ENCODE assay signal across 24 cellular contexts in the genomic region with DNA sequence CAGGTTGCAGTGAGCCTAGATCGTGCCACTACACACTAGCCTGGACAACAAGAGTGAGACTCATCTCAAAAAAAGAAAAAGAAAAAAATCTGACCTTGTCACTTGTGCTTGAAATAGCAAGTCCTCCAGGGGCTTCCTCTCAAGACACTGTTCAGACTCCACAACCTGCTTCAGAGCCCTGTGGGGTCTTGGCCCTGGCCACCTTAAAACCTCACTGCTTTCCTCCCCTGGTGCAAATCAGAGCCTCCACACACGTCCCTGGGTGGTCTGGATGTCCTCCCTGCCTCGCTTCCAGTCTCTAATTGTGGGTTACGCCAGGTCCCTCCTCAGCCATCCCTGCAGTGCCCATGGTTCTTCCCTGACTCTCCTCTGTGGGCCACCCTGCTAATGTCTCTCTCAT. TPM values are rescaled to one million over a fixed set of nuclear protein-coding genes. Genes with fewer than 3 reads are reported as not detected.
DNase-seq lines count a peak whose midpoint lies in the region; ATAC-seq and TF ChIP-seq lines count a peak whose summit lies in the region.
"Had no signal": no experiment of that assay in that cellular context is flagged by ENCODE, and none has a peak within 500 bp of the region (broad histone marks: within the 10 kb centered on the region; RNA-seq: fewer than 3 reads in every experiment).

No MANE protein-coding gene starts in this region.

- POLR2A ChIA-PET in activated CD4-positive, alpha-beta T cell treated with anti-CD3 and anti-CD28 coated beads, Interleukin-2, amount 10 ng/mL, durations not matched to agents 7 days and 5 days (lab: Charles Lee), result no interaction called here

- H3K79me2 ChIP-seq in GM23338 (replicated peaks; ENCODE audit: insufficient read depth), result no peaks in the 10 kb centered on the region
- H3K79me2 ChIP-seq: parathyroid adenoma had no signal

- H3K4me3 Mint-ChIP-seq in activated naive CD4-positive, alpha-beta T cell treated with anti-CD3 and anti-CD28 coated beads, Interleukin-2, amount 50 U/mL, for 24 hours, result no peak overlapping the region
- H3K4me3 Mint-ChIP-seq in activated naive CD4-positive, alpha-beta T cell treated with anti-CD3 and anti-CD28 coated beads for 36 hours, result no peak overlapping the region
- H3K4me3 Mint-ChIP-seq in T-helper 17 cell (no peak overlapping the region), glutamatergic neuron (ENCODE audit: unreplicated experiment) (peak overlapping the region; percentile 64), GM23338 (no peak overlapping the region; the same call in 2 of the 3 replicates)
- H3K4me3 Mint-ChIP-seq in stimulated activated effector memory CD8-positive, alpha-beta T cell treated with anti-CD3 and anti-CD28 coated beads, Interleukin-12 subunit alpha, Interleukin-12 subunit beta, amount 100 ng/mL, for 72 hours, result no peak overlapping the region
- no peak overlapping the region for H3K4me3 Mint-ChIP-seq in activated CD4-positive, alpha-beta T cell treated with anti-CD3 and anti-CD28 coated beads, Interleukin-2, amount 10 ng/mL, durations not matched to agents 7 days and 5 days
- H3K4me3 Mint-ChIP-seq: activated CD4-positive, alpha-beta T cell treated with anti-CD3 and anti-CD28 coated beads for 36 hours had no signal

- no peaks in the 10 kb centered on the region; the same call in 1 of the 2 replicates for H4K20me1 ChIP-seq in GM23338 (replicated peaks; ENCODE audit: insufficient read depth)

- DNase-seq in activated naive CD4-positive, alpha-beta T cell treated with anti-CD3 and anti-CD28 coated beads for 36 hours, result no peak
- DNase-seq in T-helper 17 cell, result no peak
- DNase-seq in glutamatergic neuron, result no peak
- no peak for DNase-seq in stimulated activated effector memory CD8-positive, alpha-beta T cell treated with anti-CD3 and anti-CD28 coated beads, Interleukin-12 subunit alpha, Interleukin-12 subunit beta, amount 100 ng/mL, for 72 hours (ENCODE audit: low spot score in 2 of 2)
- no peak for DNase-seq in ascending aorta (ENCODE audit: low spot score in 2 of 2)
- DNase-seq in GM23338 (ENCODE audit: low spot score), result no peak
- no peak for DNase-seq in activated CD4-positive, alpha-beta T cell treated with anti-CD3 and anti-CD28 coated beads, Interleukin-2, amount 10 ng/mL, durations not matched to agents 7 days and 5 days
- DNase-seq: activated CD4-positive, alpha-beta T cell treated with anti-CD3 and anti-CD28 coated beads for 36 hours; activated effector memory CD4-positive, alpha-beta T cell treated with anti-CD3 and anti-CD28 coated beads, Interleukin-2, amount 50 U/mL, for 16 hours; aorta; C1 segment of cervical spinal cord; central memory CD4-positive, alpha-beta T cell; IMR-90; left cardiac atrium; mesenchymal stem cell; NCI-H1105; NCI-H1930; NCI-H526; SIG-M5 had no signal

- CTCF ChIA-PET in activated naive CD4-positive, alpha-beta T cell treated with anti-CD3 and anti-CD28 coated beads for 36 hours (lab: Charles Lee), result no interaction called here
- CTCF ChIA-PET in activated CD4-positive, alpha-beta T cell treated with anti-CD3 and anti-CD28 coated beads, Interleukin-2, amount 10 ng/mL, durations not matched to agents 7 days and 5 days (lab: Charles Lee), result no interaction called here

- H3K27me3 ChIP-seq in ascending aorta (peaks cover 15% of the 10 kb centered on the region), GM23338 (ENCODE audit: insufficient read depth) (peaks cover 37% of the 10 kb centered on the region)

- no peaks in the 10 kb centered on the region for H3K9me3 ChIP-seq in T-helper 17 cell (ENCODE audit: control insufficient read depth, low read length, poor library complexity, severe bottlenecking)
- no peaks in the 10 kb centered on the region for H3K9me3 ChIP-seq in ascending aorta
- H3K9me3 ChIP-seq: right atrium auricular region, thoracic aorta had no signal

- peaks cover 13% of the 10 kb centered on the region for H3K4me1 Mint-ChIP-seq in activated naive CD4-positive, alpha-beta T cell treated with anti-CD3 and anti-CD28 coated beads, Interleukin-2, amount 50 U/mL, for 24 hours
- H3K4me1 Mint-ChIP-seq in activated naive CD4-positive, alpha-beta T cell treated with anti-CD3 and anti-CD28 coated beads for 36 hours (ENCODE audit: low read depth), result peaks cover 18% of the 10 kb centered on the region
- H3K4me1 Mint-ChIP-seq in T-helper 17 cell, result peaks cover 18% of the 10 kb centered on the region
- peaks cover 2% of the 10 kb centered on the region for H3K4me1 Mint-ChIP-seq in glutamatergic neuron (ENCODE audit: low read depth, unreplicated experiment)
- peaks cover 33% of the 10 kb centered on the region for H3K4me1 Mint-ChIP-seq in stimulated activated effector memory CD8-positive, alpha-beta T cell treated with anti-CD3 and anti-CD28 coated beads, Interleukin-12 subunit alpha, Interleukin-12 subunit beta, amount 100 ng/mL, for 72 hours
- peaks cover 8% of the 10 kb centered on the region for H3K4me1 Mint-ChIP-seq in GM23338
- H3K4me1 Mint-ChIP-seq in activated CD4-positive, alpha-beta T cell treated with anti-CD3 and anti-CD28 coated beads, Interleukin-2, amount 10 ng/mL, durations not matched to agents 7 days and 5 days, result peaks cover 20% of the 10 kb centered on the region

- no peak for TF ChIP-seq CTCF in glutamatergic neuron (IDR thresholded peaks at IDR 0.05; ENCODE audit: partially characterized antibody, unreplicated experiment)
- TF ChIP-seq CTCF in ascending aorta (IDR thresholded peaks at IDR 0.05), result no peak
- TF ChIP-seq CTCF in GM23338 (conservative IDR thresholded peaks at IDR 0.05; ENCODE audit: low read depth in 2 of 2), result no peak

- intact Hi-C loops in activated naive CD4-positive, alpha-beta T cell treated with anti-CD3 and anti-CD28 coated beads for 36 hours (cut with micrococcal nuclease), result no loop called here
- intact Hi-C loops in ascending aorta (cut with DNase I), result no loop called here

- H3K4me2 ChIP-seq in GM23338, result no peak overlapping the region

- ATAC-seq in T-helper 17 cell (no peak), GM23338 (no peak)
- ATAC-seq in stimulated activated effector memory CD8-positive, alpha-beta T cell treated with anti-CD3 and anti-CD28 coated beads, Interleukin-12 subunit alpha, Interleukin-12 subunit beta, amount 100 ng/mL, for 72 hours, result no peak
- ATAC-seq: activated CD4-positive, alpha-beta T cell treated with anti-CD3 and anti-CD28 coated beads for 36 hours; left cardiac atrium; Panc1 had no signal

- H3F3A ChIP-seq in GM23338 (replicated peaks; ENCODE audit: low read depth), result peaks cover 5% of the 10 kb centered on the region; the same call in 1 of the 2 replicates

- peaks cover 14% of the 10 kb centered on the region for H3K36me3 Mint-ChIP-seq in activated naive CD4-positive, alpha-beta T cell treated with anti-CD3 and anti-CD28 coated beads, Interleukin-2, amount 50 U/mL, for 24 hours
- peaks cover 22% of the 10 kb centered on the region for H3K36me3 Mint-ChIP-seq in activated naive CD4-positive, alpha-beta T cell treated with anti-CD3 and anti-CD28 coated beads for 36 hours (ENCODE audit: low read depth)
- peaks cover 10% of the 10 kb centered on the region for H3K36me3 Mint-ChIP-seq in T-helper 17 cell (ENCODE audit: low read depth)
- H3K36me3 Mint-ChIP-seq in glutamatergic neuron (ENCODE audit: unreplicated experiment), result peaks cover 10% of the 10 kb centered on the region
- peaks cover 78% of the 10 kb centered on the region for H3K36me3 Mint-ChIP-seq in stimulated activated effector memory CD8-positive, alpha-beta T cell treated with anti-CD3 and anti-CD28 coated beads, Interleukin-12 subunit alpha, Interleukin-12 subunit beta, amount 100 ng/mL, for 72 hours
- peaks cover 9% of the 10 kb centered on the region; the same call in 1 of the 3 replicates for H3K36me3 Mint-ChIP-seq in GM23338 (ENCODE audit: low read depth)
- H3K36me3 Mint-ChIP-seq in activated CD4-positive, alpha-beta T cell treated with anti-CD3 and anti-CD28 coated beads, Interleukin-2, amount 10 ng/mL, durations not matched to agents 7 days and 5 days (ENCODE audit: low read depth), result peaks cover 42% of the 10 kb centered on the region

- H3K4me3 ChIP-seq in ascending aorta, result no peak overlapping the region
- H3K4me3 ChIP-seq in GM23338, result no peak overlapping the region
- H3K4me3 ChIP-seq: right atrium auricular region, thoracic aorta had no signal

- H3K27ac ChIP-seq in ascending aorta (no peak overlapping the region), GM23338 (ENCODE audit: low read depth) (no peak overlapping the region)
- H3K27ac ChIP-seq: parathyroid adenoma, right atrium auricular region, thoracic aorta had no signal

- no peaks in the 10 kb centered on the region for H3K9me2 ChIP-seq in GM23338 (ENCODE audit: insufficient read depth)

- H3K36me3 ChIP-seq in ascending aorta, result peaks cover 0 to 16% of the 10 kb centered on the region in 2 donors
- H3K36me3 ChIP-seq in GM23338 (ENCODE audit: insufficient read depth), result no peaks in the 10 kb centered on the region
- H3K36me3 ChIP-seq: right atrium auricular region had no signal

- H3K27ac Mint-ChIP-seq in activated naive CD4-positive, alpha-beta T cell treated with anti-CD3 and anti-CD28 coated beads, Interleukin-2, amount 50 U/mL, for 24 hours, result peak overlapping the region; percentile 55
- H3K27ac Mint-ChIP-seq in activated naive CD4-positive, alpha-beta T cell treated with anti-CD3 and anti-CD28 coated beads for 36 hours, result no peak overlapping the region
- H3K27ac Mint-ChIP-seq in T-helper 17 cell, result peak overlapping the region; percentile 49
- H3K27ac Mint-ChIP-seq in glutamatergic neuron (ENCODE audit: unreplicated experiment), result no peak overlapping the region
- H3K27ac Mint-ChIP-seq in stimulated activated effector memory CD8-positive, alpha-beta T cell treated with anti-CD3 and anti-CD28 coated beads, Interleukin-12 subunit alpha, Interleukin-12 subunit beta, amount 100 ng/mL, for 72 hours, result peak overlapping the region; percentile 33
- H3K27ac Mint-ChIP-seq in GM23338, result no peak overlapping the region
- no peak overlapping the region for H3K27ac Mint-ChIP-seq in activated CD4-positive, alpha-beta T cell treated with anti-CD3 and anti-CD28 coated beads, Interleukin-2, amount 10 ng/mL, durations not matched to agents 7 days and 5 days
- H3K27ac Mint-ChIP-seq: activated CD4-positive, alpha-beta T cell treated with anti-CD3 and anti-CD28 coated beads for 36 hours had no signal

- H3K27me3 Mint-ChIP-seq in activated naive CD4-positive, alpha-beta T cell treated with anti-CD3 and anti-CD28 coated beads, Interleukin-2, amount 50 U/mL, for 24 hours, result no peaks in the 10 kb centered on the region
- no peaks in the 10 kb centered on the region for H3K27me3 Mint-ChIP-seq in activated naive CD4-positive, alpha-beta T cell treated with anti-CD3 and anti-CD28 coated beads for 36 hours (ENCODE audit: low read depth)
- H3K27me3 Mint-ChIP-seq in T-helper 17 cell, result no peaks in the 10 kb centered on the region
- H3K27me3 Mint-ChIP-seq in glutamatergic neuron (ENCODE audit: unreplicated experiment), result peaks cover 23% of the 10 kb centered on the region
- H3K27me3 Mint-ChIP-seq in GM23338 (ENCODE audit: insufficient read depth, low read depth, poor library complexity), result peaks cover 52% of the 10 kb centered on the region
- H3K27me3 Mint-ChIP-seq in activated CD4-positive, alpha-beta T cell treated with anti-CD3 and anti-CD28 coated beads, Interleukin-2, amount 10 ng/mL, durations not matched to agents 7 days and 5 days, result no peaks in the 10 kb centered on the region
- H3K27me3 Mint-ChIP-seq: activated CD4-positive, alpha-beta T cell treated with anti-CD3 and anti-CD28 coated beads for 36 hours had no signal

- H3K4me1 ChIP-seq in ascending aorta, result peaks cover 11 to 18% of the 10 kb centered on the region in 2 donors
- H3K4me1 ChIP-seq in GM23338 (ENCODE audit: insufficient read depth), result no peaks in the 10 kb centered on the region; the same call in 1 of the 2 replicates
- H3K4me1 ChIP-seq: parathyroid adenoma had no signal

- no peak overlapping the region for H2AFZ ChIP-seq in GM23338
- H2AFZ ChIP-seq: parathyroid adenoma had no signal

- no peaks in the 10 kb centered on the region for H3K9me3 Mint-ChIP-seq in activated naive CD4-positive, alpha-beta T cell treated with anti-CD3 and anti-CD28 coated beads, Interleukin-2, amount 50 U/mL, for 24 hours
- no peaks in the 10 kb centered on the region for H3K9me3 Mint-ChIP-seq in activated naive CD4-positive, alpha-beta T cell treated with anti-CD3 and anti-CD28 coated beads for 36 hours
- H3K9me3 Mint-ChIP-seq in glutamatergic neuron (ENCODE audit: unreplicated experiment) (peaks cover 13% of the 10 kb centered on the region), GM23338 (no peaks in the 10 kb centered on the region)
- no peaks in the 10 kb centered on the region for H3K9me3 Mint-ChIP-seq in stimulated activated effector memory CD8-positive, alpha-beta T cell treated with anti-CD3 and anti-CD28 coated beads, Interleukin-12 subunit alpha, Interleukin-12 subunit beta, amount 100 ng/mL, for 72 hours
- no peaks in the 10 kb centered on the region for H3K9me3 Mint-ChIP-seq in activated CD4-positive, alpha-beta T cell treated with anti-CD3 and anti-CD28 coated beads, Interleukin-2, amount 10 ng/mL, durations not matched to agents 7 days and 5 days

RNA-seq across cellular contexts. Expression of gene ACD, which starts 4.7 kb away (rescaled TPM):
- total RNA-seq in activated naive CD4-positive, alpha-beta T cell treated with anti-CD3 and anti-CD28 coated beads for 36 hours, result 10 to 100 TPM; 49.2 to 54.9 TPM
- total RNA-seq in T-helper 17 cell (10 to 100 TPM; 29.5 to 38.7 TPM), glutamatergic neuron (ENCODE audit: unreplicated experiment) (33.3 TPM), ascending aorta (14.5 TPM)
- 51.7 and 56.9 TPM in 2 replicates for total RNA-seq in GM23338 (2014; rRNA removed; shearing (Covaris generic))
- 38.7 and 41.3 TPM in 2 replicates for polyA plus RNA-seq in GM23338 (2016; fragmentation: Nextera tagmentation; extraction: Ambion mirVana)
- total RNA-seq in activated CD4-positive, alpha-beta T cell treated with anti-CD3 and anti-CD28 coated beads, Interleukin-2, amount 10 ng/mL, durations not matched to agents 7 days and 5 days, result 10 to 100 TPM; 38.0 to 41.8 TPM

RNA-seq across cellular contexts. Expression of gene PARD6A, which starts 5.4 kb away (rescaled TPM):
- 1 to 10 TPM; 7.3 to 8.4 TPM for total RNA-seq in activated naive CD4-positive, alpha-beta T cell treated with anti-CD3 and anti-CD28 coated beads for 36 hours
- total RNA-seq in T-helper 17 cell, result 1 to 10 TPM; 6.3 to 7.9 TPM
- total RNA-seq in glutamatergic neuron (ENCODE audit: unreplicated experiment), result 18.7 TPM
- total RNA-seq in ascending aorta, result 8.4 TPM
- 15.1 and 15.7 TPM in 2 replicates for total RNA-seq in GM23338 (2014; rRNA removed; shearing (Covaris generic))
- polyA plus RNA-seq in GM23338 (2016; fragmentation: Nextera tagmentation; extraction: Ambion mirVana), result 9.1 and 11.1 TPM in 2 replicates
- 10 to 100 TPM; 11.6 to 13.0 TPM for total RNA-seq in activated CD4-positive, alpha-beta T cell treated with anti-CD3 and anti-CD28 coated beads, Interleukin-2, amount 10 ng/mL, durations not matched to agents 7 days and 5 days

RNA-seq across cellular contexts. Expression of gene CARMIL2, which starts 10.4 kb away (rescaled TPM):
- total RNA-seq in activated naive CD4-positive, alpha-beta T cell treated with anti-CD3 and anti-CD28 coated beads for 36 hours, result 100 to 1,000 TPM; 123 to 130 TPM
- total RNA-seq in T-helper 17 cell (100 to 1,000 TPM; 144 to 145 TPM), glutamatergic neuron (ENCODE audit: unreplicated experiment) (37.1 TPM), ascending aorta (1.9 TPM)
- total RNA-seq in GM23338 (2014; rRNA removed; shearing (Covaris generic)), result 14.0 and 17.4 TPM in 2 replicates
- polyA plus RNA-seq in GM23338 (2016; fragmentation: Nextera tagmentation; extraction: Ambion mirVana), result 17.4 and 23.4 TPM in 2 replicates
- 100 to 1,000 TPM; 203 to 226 TPM for total RNA-seq in activated CD4-positive, alpha-beta T cell treated with anti-CD3 and anti-CD28 coated beads, Interleukin-2, amount 10 ng/mL, durations not matched to agents 7 days and 5 days

RNA-seq across cellular contexts. Expression of gene ENKD1, which starts 11.2 kb away (rescaled TPM):
- total RNA-seq in activated naive CD4-positive, alpha-beta T cell treated with anti-CD3 and anti-CD28 coated beads for 36 hours, result 1 to 10 TPM; 6.7 to 7.3 TPM
- total RNA-seq in T-helper 17 cell (1 to 10 TPM; 6.1 to 6.8 TPM), glutamatergic neuron (ENCODE audit: unreplicated experiment) (19.0 TPM), ascending aorta (42.5 TPM)
- total RNA-seq in GM23338 (2014; rRNA removed; shearing (Covaris generic)), result 10.2 and 11.6 TPM in 2 replicates
- 10.1 and 11.8 TPM in 2 replicates for polyA plus RNA-seq in GM23338 (2016; fragmentation: Nextera tagmentation; extraction: Ambion mirVana)
- 1 to 10 TPM; 8.0 to 8.2 TPM for total RNA-seq in activated CD4-positive, alpha-beta T cell treated with anti-CD3 and anti-CD28 coated beads, Interleukin-2, amount 10 ng/mL, durations not matched to agents 7 days and 5 days

RNA-seq across cellular contexts. Expression of gene C16orf86, which starts 11.3 kb away (rescaled TPM):
- 1 to 10 TPM; 3.2 to 3.6 TPM for total RNA-seq in activated naive CD4-positive, alpha-beta T cell treated with anti-CD3 and anti-CD28 coated beads for 36 hours
- total RNA-seq in T-helper 17 cell (1 to 10 TPM; 2.9 to 5.1 TPM), glutamatergic neuron (ENCODE audit: unreplicated experiment) (3.4 TPM), ascending aorta (1.6 TPM)
- 0.87 and 8.2 TPM in 2 replicates for total RNA-seq in GM23338 (2014; rRNA removed; shearing (Covaris generic))
- polyA plus RNA-seq in GM23338 (2016; fragmentation: Nextera tagmentation; extraction: Ambion mirVana), result 0.90 and 1.1 TPM in 2 replicates
- 1 to 10 TPM; 3.8 to 4.8 TPM for total RNA-seq in activated CD4-positive, alpha-beta T cell treated with anti-CD3 and anti-CD28 coated beads, Interleukin-2, amount 10 ng/mL, durations not matched to agents 7 days and 5 days

Comparison
In these comparisons a context has a peak if more than half of its experiments do, and no peak if none do; other contexts are left out.
1. H3K27ac Mint-ChIP-seq: peak in activated naive CD4-positive, alpha-beta T cell treated with anti-CD3 and anti-CD28 coated beads, Interleukin-2, amount 50 U/mL, for 24 hours (single experiment), T-helper 17 cell (single experiment) and stimulated activated effector memory CD8-positive, alpha-beta T cell treated with anti-CD3 and anti-CD28 coated beads, Interleukin-12 subunit alpha, Interleukin-12 subunit beta, amount 100 ng/mL, for 72 hours (single experiment); none in activated naive CD4-positive, alpha-beta T cell treated with anti-CD3 and anti-CD28 coated beads for 36 hours (single experiment), glutamatergic neuron (single experiment), GM23338 (single experiment) and activated CD4-positive, alpha-beta T cell treated with anti-CD3 and anti-CD28 coated beads, Interleukin-2, amount 10 ng/mL, durations not matched to agents 7 days and 5 days (single experiment).